ENCODE assay signal across 27 cellular contexts in the genomic region with DNA sequence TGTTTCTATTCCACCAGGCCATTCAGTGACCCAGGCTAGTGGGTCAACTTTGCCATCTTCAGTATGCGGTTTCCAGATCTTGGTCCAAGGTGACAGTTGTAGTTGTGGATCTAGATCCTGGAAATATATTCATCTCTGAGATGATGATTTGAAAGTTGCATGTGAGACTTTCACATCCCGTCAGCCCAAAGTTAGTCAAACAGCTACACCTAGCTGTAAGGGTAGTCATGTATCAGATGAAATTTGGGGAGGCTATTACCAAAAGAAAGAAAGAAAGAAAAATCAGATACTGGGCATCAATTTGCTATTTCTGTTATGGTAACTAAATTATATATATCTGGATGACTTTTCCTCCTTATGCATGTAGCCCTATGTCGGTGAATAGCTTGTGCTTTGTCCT.
DNase-seq lines count a peak whose midpoint lies in the region; ATAC-seq and TF ChIP-seq lines count a peak whose summit lies in the region.
"Had no signal": no experiment of that assay in that cellular context is flagged by ENCODE, and none has a peak within 500 bp of the region (broad histone marks: within the 10 kb centered on the region; RNA-seq: fewer than 3 reads in every experiment).

No MANE protein-coding gene starts in this region.

- TF ChIP-seq CTCF in VCaP (conservative IDR thresholded peaks at IDR 0.05) (peak; percentile 57), nephron (IDR thresholded peaks at IDR 0.05; ENCODE audit: unreplicated experiment in 3 of 3) (peak in 2 of 3 experiments; percentile 17 to 20)

- in situ Hi-C loops in HAP-1 (cut with MboI; ENCODE audit: low sequenced_read_pairs): no loop called here

- H3K4me1 ChIP-seq in HAP-1: peaks cover 10% of the 10 kb centered on the region

- H3K27ac ChIP-seq in VCaP: no peak overlapping the region
- H3K27ac ChIP-seq: epithelial cell of prostate had no signal

- no peak overlapping the region for H3K4me3 Mint-ChIP-seq in nephron
- H3K4me3 Mint-ChIP-seq in activated T-helper 1 cell treated with anti-CD3 and anti-CD28 coated beads, Interleukin-12 subunit alpha, Interleukin-12 subunit beta, Interleukin-2, Interleukin-4 antibody, amounts not matched to agents 30 ng/mL and 10 ng/mL and 1 ng/mL, durations not matched to agents 14 hours and 24 hours and 36 hours: no peak overlapping the region
- H3K4me3 Mint-ChIP-seq: activated CD4-positive, alpha-beta memory T cell treated with anti-CD3 and anti-CD28 coated beads, Interleukin-2, amount 10 ng/mL, durations not matched to agents 7 days and 5 days; T-helper 1 cell treated with Interleukin-12 subunit alpha and Interleukin-12 subunit beta and Interleukin-4 antibody, amounts not matched to agents 30 μg/mL and 1 μg/mL, for 36 hours; WTC11 had no signal

- intact Hi-C loops in activated T-helper 1 cell treated with anti-CD3 and anti-CD28 coated beads, Interleukin-12 subunit alpha, Interleukin-12 subunit beta, Interleukin-2, Interleukin-4 antibody, amounts not matched to agents 30 ng/mL and 10 ng/mL and 1 ng/mL, durations not matched to agents 14 hours and 24 hours and 36 hours (cut with micrococcal nuclease): no loop called here

- ATAC-seq in GM19023 (IDR thresholded peaks at IDR 0.05; ENCODE audit: unreplicated experiment): no peak
- ATAC-seq: K562, right cardiac atrium, WTC11 had no signal

- peak overlapping the region in 2 of 3 experiments; percentile 45 to 78 for H3K27ac Mint-ChIP-seq in nephron
- no peak overlapping the region for H3K27ac Mint-ChIP-seq in activated T-helper 1 cell treated with anti-CD3 and anti-CD28 coated beads, Interleukin-12 subunit alpha, Interleukin-12 subunit beta, Interleukin-2, Interleukin-4 antibody, amounts not matched to agents 30 ng/mL and 10 ng/mL and 1 ng/mL, durations not matched to agents 14 hours and 24 hours and 36 hours
- H3K27ac Mint-ChIP-seq: activated CD4-positive, alpha-beta memory T cell treated with anti-CD3 and anti-CD28 coated beads, Interleukin-2, amount 10 ng/mL, durations not matched to agents 7 days and 5 days; T-helper 1 cell treated with Interleukin-12 subunit alpha and Interleukin-12 subunit beta and Interleukin-4 antibody, amounts not matched to agents 30 μg/mL and 1 μg/mL, for 36 hours; WTC11 had no signal

- no peaks in the 10 kb centered on the region for H3K36me3 Mint-ChIP-seq in nephron (ENCODE audit: low read depth)
- H3K36me3 Mint-ChIP-seq in activated T-helper 1 cell treated with anti-CD3 and anti-CD28 coated beads, Interleukin-12 subunit alpha, Interleukin-12 subunit beta, Interleukin-2, Interleukin-4 antibody, amounts not matched to agents 30 ng/mL and 10 ng/mL and 1 ng/mL, durations not matched to agents 14 hours and 24 hours and 36 hours (ENCODE audit: low read depth): no peaks in the 10 kb centered on the region
- H3K36me3 Mint-ChIP-seq: WTC11 had no signal

- no peaks in the 10 kb centered on the region for H3K9me3 Mint-ChIP-seq in nephron
- H3K9me3 Mint-ChIP-seq in activated T-helper 1 cell treated with anti-CD3 and anti-CD28 coated beads, Interleukin-12 subunit alpha, Interleukin-12 subunit beta, Interleukin-2, Interleukin-4 antibody, amounts not matched to agents 30 ng/mL and 10 ng/mL and 1 ng/mL, durations not matched to agents 14 hours and 24 hours and 36 hours: no peaks in the 10 kb centered on the region
- H3K9me3 Mint-ChIP-seq: activated CD4-positive, alpha-beta memory T cell treated with anti-CD3 and anti-CD28 coated beads, Interleukin-2, amount 10 ng/mL, durations not matched to agents 7 days and 5 days; T-helper 1 cell treated with Interleukin-12 subunit alpha and Interleukin-12 subunit beta and Interleukin-4 antibody, amounts not matched to agents 30 μg/mL and 1 μg/mL, for 36 hours; WTC11 had no signal

- H3K9me3 ChIP-seq in HAP-1: no peaks in the 10 kb centered on the region

- H3K36me3 ChIP-seq in HAP-1 (replicated peaks): no peaks in the 10 kb centered on the region

- DNase-seq in DMS53 (lab: John Stamatoyannopoulos, UW) (peak; percentile 50), DMS53 treated with DMSO at 0.1 percent for 48 hours (lab: John Stamatoyannopoulos, UW; ENCODE audit: unreplicated experiment) (no peak), HAP-1 (ENCODE audit: low spot score in 2 of 2) (peak; percentile 19 to 21), KG1 (lab: John Stamatoyannopoulos, UW) (no peak)
- DNase-seq in activated T-helper 1 cell treated with anti-CD3 and anti-CD28 coated beads, Interleukin-12 subunit alpha, Interleukin-12 subunit beta, Interleukin-2, Interleukin-4 antibody, amounts not matched to agents 30 ng/mL and 10 ng/mL and 1 ng/mL, durations not matched to agents 14 hours and 24 hours and 36 hours (ENCODE audit: low spot score): no peak
- DNase-seq: 8988T; activated CD4-positive, alpha-beta memory T cell treated with anti-CD3 and anti-CD28 coated beads, Interleukin-2, amount 10 ng/mL, durations not matched to agents 7 days and 5 days; activated naive CD4-positive, alpha-beta T cell; activated T-cell treated with anti-CD3 and anti-CD28 coated beads, Interleukin-2, amount 50 U/mL, for 1 hour; amniotic stem cell; GDM1; GOT3; hippocampal formation; NCI-H1092; NCI-H2081 treated with DMSO at 0.1 percent for 48 hours; NCI-H524 treated with DMSO at 0.1 percent for 48 hours; right cardiac atrium; stimulated activated CD4-positive, alpha-beta T cell treated with anti-CD3 and anti-CD28 coated beads, Interleukin-15, amount 100 ng/mL, for 24 hours; substantia nigra had no signal

- no peaks in the 10 kb centered on the region for H3K27me3 Mint-ChIP-seq in nephron (ENCODE audit: low read depth)
- no peaks in the 10 kb centered on the region for H3K27me3 Mint-ChIP-seq in activated T-helper 1 cell treated with anti-CD3 and anti-CD28 coated beads, Interleukin-12 subunit alpha, Interleukin-12 subunit beta, Interleukin-2, Interleukin-4 antibody, amounts not matched to agents 30 ng/mL and 10 ng/mL and 1 ng/mL, durations not matched to agents 14 hours and 24 hours and 36 hours (ENCODE audit: insufficient read depth)
- H3K27me3 Mint-ChIP-seq: activated CD4-positive, alpha-beta memory T cell treated with anti-CD3 and anti-CD28 coated beads, Interleukin-2, amount 10 ng/mL, durations not matched to agents 7 days and 5 days had no signal

- H3K4me1 Mint-ChIP-seq in nephron: peaks cover 9% of the 10 kb centered on the region
- no peaks in the 10 kb centered on the region for H3K4me1 Mint-ChIP-seq in activated T-helper 1 cell treated with anti-CD3 and anti-CD28 coated beads, Interleukin-12 subunit alpha, Interleukin-12 subunit beta, Interleukin-2, Interleukin-4 antibody, amounts not matched to agents 30 ng/mL and 10 ng/mL and 1 ng/mL, durations not matched to agents 14 hours and 24 hours and 36 hours (ENCODE audit: low read depth)
- H3K4me1 Mint-ChIP-seq: activated CD4-positive, alpha-beta memory T cell treated with anti-CD3 and anti-CD28 coated beads, Interleukin-2, amount 10 ng/mL, durations not matched to agents 7 days and 5 days had no signal

- H3K4me3 ChIP-seq in HAP-1: no peak overlapping the region
- H3K4me3 ChIP-seq: K562, lung had no signal

- H3K27me3 ChIP-seq in HAP-1 (ENCODE audit: low read depth): no peaks in the 10 kb centered on the region; the same call in 1 of the 2 replicates

Comparison
In these comparisons a context has a peak if more than half of its experiments do, and no peak if none do; other contexts are left out.
1. DNase-seq: peak in DMS53 (single experiment) and HAP-1 (2 of 2); none in DMS53 treated with DMSO at 0.1 percent for 48 hours (single experiment), activated T-helper 1 cell treated with anti-CD3 and anti-CD28 coated beads, Interleukin-12 subunit alpha, Interleukin-12 subunit beta, Interleukin-2, Interleukin-4 antibody, amounts not matched to agents 30 ng/mL and 10 ng/mL and 1 ng/mL, durations not matched to agents 14 hours and 24 hours and 36 hours (single experiment) and KG1 (single experiment).